In genomic region chr15:48186271-48186670, GRCh38 we compare ENCODE assay signal across 21 cellular contexts. TPM values are rescaled to one million over a fixed set of nuclear protein-coding genes. Genes with fewer than 3 reads are reported as not detected.
"Had no signal": no experiment of that assay in that cellular context is flagged by ENCODE, and none has a peak within 500 bp of the region (broad histone marks: within the 10 kb centered on the region; RNA-seq: fewer than 3 reads in every experiment).

No MANE protein-coding gene starts in this region.

- DNase-seq: naive thymus-derived CD8-positive, alpha-beta T cell; nephron progenitor cell; nucleus accumbens; pancreas; psoas muscle; right cardiac atrium; right lobe of liver; sigmoid colon; small intestine; stimulated activated CD4-positive, alpha-beta T cell treated with anti-CD3 and anti-CD28 coated beads, Interleukin-15, amount 100 ng/mL, for 24 hours; stimulated activated CD4-positive, alpha-beta T cell treated with anti-CD3 and anti-CD28 coated beads, Interleukin-2, amount 100 ng/mL, for 24 hours; stimulated activated CD4-positive, alpha-beta T cell treated with anti-CD3 and anti-CD28 coated beads, Interleukin-2, amount 100 ng/mL, for 48 hours; stimulated activated CD4-positive, alpha-beta T cell treated with anti-CD3 and anti-CD28 coated beads, Interleukin-4, amount 100 ng/mL, for 24 hours; stimulated activated naive B cell treated with anti-CD40 and anti-IgM and Interleukin-4, amounts not matched to agents 10 μg/mL and 1 μg/mL and 100 μg/mL, for 72 hours; stimulated activated naive CD4-positive, alpha-beta T cell treated with Interleukin-2 at 50 U/mL for 16 hours; stomach; thyroid gland; trophoblast cell; upper lobe of left lung had no signal

- ATAC-seq: naive thymus-derived CD8-positive, alpha-beta T cell; natural killer cell treated with Interleukin-12 subunit alpha and Interleukin-12 subunit beta and Interleukin-15 and Interleukin-18, amount 100 ng/mL, for 72 hours; pancreas; psoas muscle; right cardiac atrium; right lobe of liver; stimulated activated effector memory CD8-positive, alpha-beta T cell treated with anti-CD3 and anti-CD28 coated beads, Interleukin-12 subunit alpha, Interleukin-12 subunit beta, amount 100 ng/mL, for 72 hours; stimulated activated naive B cell treated with anti-CD40 and anti-IgM and Interleukin-4, amounts not matched to agents 10 μg/mL and 1 μg/mL and 100 μg/mL, for 72 hours had no signal

RNA-seq across cellular contexts. Expression of gene CTXN2, which starts 5.2 kb away (rescaled TPM):
- polyA plus RNA-seq: naive thymus-derived CD8-positive, alpha-beta T cell; psoas muscle; right cardiac atrium had no signal

RNA-seq across cellular contexts. Expression of gene SLC12A1, which starts 19.8 kb away (rescaled TPM):
- polyA plus RNA-seq: naive thymus-derived CD8-positive, alpha-beta T cell; psoas muscle; right cardiac atrium; stomach had no signal
